2 cellular contexts compared by ENCODE assay signal in genomic region chr16:87708181-87708580, GRCh38.
TF ChIP-seq lines count a peak whose summit lies in the region.

No MANE protein-coding gene starts in this region.

TF ChIP-seq in GM23338, 12 proteins besides CTCF, POLR2A, EP300 and RAD21 (continued from another document):
- TF ChIP-seq, protein P1, sequence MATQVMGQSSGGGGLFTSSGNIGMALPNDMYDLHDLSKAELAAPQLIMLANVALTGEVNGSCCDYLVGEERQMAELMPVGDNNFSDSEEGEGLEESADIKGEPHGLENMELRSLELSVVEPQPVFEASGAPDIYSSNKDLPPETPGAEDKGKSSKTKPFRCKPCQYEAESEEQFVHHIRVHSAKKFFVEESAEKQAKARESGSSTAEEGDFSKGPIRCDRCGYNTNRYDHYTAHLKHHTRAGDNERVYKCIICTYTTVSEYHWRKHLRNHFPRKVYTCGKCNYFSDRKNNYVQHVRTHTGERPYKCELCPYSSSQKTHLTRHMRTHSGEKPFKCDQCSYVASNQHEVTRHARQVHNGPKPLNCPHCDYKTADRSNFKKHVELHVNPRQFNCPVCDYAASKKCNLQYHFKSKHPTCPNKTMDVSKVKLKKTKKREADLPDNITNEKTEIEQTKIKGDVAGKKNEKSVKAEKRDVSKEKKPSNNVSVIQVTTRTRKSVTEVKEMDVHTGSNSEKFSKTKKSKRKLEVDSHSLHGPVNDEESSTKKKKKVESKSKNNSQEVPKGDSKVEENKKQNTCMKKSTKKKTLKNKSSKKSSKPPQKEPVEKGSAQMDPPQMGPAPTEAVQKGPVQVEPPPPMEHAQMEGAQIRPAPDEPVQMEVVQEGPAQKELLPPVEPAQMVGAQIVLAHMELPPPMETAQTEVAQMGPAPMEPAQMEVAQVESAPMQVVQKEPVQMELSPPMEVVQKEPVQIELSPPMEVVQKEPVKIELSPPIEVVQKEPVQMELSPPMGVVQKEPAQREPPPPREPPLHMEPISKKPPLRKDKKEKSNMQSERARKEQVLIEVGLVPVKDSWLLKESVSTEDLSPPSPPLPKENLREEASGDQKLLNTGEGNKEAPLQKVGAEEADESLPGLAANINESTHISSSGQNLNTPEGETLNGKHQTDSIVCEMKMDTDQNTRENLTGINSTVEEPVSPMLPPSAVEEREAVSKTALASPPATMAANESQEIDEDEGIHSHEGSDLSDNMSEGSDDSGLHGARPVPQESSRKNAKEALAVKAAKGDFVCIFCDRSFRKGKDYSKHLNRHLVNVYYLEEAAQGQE (IDR thresholded peaks at IDR 0.05; ENCODE audit: unreplicated experiment), result no peak
- TF ChIP-seq, protein P2, sequence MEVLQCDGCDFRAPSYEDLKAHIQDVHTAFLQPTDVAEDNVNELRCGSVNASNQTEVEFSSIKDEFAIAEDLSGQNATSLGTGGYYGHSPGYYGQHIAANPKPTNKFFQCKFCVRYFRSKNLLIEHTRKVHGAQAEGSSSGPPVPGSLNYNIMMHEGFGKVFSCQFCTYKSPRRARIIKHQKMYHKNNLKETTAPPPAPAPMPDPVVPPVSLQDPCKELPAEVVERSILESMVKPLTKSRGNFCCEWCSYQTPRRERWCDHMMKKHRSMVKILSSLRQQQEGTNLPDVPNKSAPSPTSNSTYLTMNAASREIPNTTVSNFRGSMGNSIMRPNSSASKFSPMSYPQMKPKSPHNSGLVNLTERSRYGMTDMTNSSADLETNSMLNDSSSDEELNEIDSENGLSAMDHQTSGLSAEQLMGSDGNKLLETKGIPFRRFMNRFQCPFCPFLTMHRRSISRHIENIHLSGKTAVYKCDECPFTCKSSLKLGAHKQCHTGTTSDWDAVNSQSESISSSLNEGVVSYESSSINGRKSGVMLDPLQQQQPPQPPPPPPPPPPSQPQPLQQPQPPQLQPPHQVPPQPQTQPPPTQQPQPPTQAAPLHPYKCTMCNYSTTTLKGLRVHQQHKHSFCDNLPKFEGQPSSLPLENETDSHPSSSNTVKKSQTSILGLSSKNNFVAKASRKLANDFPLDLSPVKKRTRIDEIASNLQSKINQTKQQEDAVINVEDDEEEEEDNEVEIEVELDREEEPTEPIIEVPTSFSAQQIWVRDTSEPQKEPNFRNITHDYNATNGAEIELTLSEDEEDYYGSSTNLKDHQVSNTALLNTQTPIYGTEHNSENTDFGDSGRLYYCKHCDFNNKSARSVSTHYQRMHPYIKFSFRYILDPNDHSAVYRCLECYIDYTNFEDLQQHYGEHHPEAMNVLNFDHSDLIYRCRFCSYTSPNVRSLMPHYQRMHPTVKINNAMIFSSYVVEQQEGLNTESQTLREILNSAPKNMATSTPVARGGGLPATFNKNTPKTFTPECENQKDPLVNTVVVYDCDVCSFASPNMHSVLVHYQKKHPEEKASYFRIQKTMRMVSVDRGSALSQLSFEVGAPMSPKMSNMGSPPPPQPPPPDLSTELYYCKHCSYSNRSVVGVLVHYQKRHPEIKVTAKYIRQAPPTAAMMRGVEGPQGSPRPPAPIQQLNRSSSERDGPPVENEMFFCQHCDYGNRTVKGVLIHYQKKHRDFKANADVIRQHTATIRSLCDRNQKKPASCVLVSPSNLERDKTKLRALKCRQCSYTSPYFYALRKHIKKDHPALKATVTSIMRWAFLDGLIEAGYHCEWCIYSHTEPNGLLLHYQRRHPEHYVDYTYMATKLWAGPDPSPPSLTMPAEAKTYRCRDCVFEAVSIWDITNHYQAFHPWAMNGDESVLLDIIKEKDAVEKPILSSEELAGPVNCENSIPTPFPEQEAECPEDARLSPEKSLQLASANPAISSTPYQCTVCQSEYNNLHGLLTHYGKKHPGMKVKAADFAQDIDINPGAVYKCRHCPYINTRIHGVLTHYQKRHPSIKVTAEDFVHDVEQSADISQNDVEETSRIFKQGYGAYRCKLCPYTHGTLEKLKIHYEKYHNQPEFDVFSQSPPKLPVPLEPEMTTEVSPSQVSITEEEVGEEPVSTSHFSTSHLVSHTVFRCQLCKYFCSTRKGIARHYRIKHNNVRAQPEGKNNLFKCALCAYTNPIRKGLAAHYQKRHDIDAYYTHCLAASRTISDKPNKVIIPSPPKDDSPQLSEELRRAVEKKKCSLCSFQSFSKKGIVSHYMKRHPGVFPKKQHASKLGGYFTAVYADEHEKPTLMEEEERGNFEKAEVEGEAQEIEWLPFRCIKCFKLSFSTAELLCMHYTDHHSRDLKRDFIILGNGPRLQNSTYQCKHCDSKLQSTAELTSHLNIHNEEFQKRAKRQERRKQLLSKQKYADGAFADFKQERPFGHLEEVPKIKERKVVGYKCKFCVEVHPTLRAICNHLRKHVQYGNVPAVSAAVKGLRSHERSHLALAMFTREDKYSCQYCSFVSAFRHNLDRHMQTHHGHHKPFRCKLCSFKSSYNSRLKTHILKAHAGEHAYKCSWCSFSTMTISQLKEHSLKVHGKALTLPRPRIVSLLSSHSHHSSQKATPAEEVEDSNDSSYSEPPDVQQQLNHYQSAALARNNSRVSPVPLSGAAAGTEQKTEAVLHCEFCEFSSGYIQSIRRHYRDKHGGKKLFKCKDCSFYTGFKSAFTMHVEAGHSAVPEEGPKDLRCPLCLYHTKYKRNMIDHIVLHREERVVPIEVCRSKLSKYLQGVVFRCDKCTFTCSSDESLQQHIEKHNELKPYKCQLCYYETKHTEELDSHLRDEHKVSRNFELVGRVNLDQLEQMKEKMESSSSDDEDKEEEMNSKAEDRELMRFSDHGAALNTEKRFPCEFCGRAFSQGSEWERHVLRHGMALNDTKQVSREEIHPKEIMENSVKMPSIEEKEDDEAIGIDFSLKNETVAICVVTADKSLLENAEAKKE (CRISPR knock-in tag; IDR thresholded peaks at IDR 0.05), result no peak
- TF ChIP-seq CREB1 (CRISPR knock-in tag; IDR thresholded peaks at IDR 0.05; ENCODE audit: low read depth) (no peak), STAT1 (IDR thresholded peaks at IDR 0.05; ENCODE audit: unreplicated experiment) (no peak), POLR2AphosphoS5 (IDR thresholded peaks at IDR 0.05; ENCODE audit: low read depth) (no peak), JUNB (IDR thresholded peaks at IDR 0.05; ENCODE audit: unreplicated experiment) (no peak), NANOG (IDR thresholded peaks at IDR 0.05; ENCODE audit: borderline replicate concordance) (no peak), EZH2phosphoT487 (IDR thresholded peaks at IDR 0.05; ENCODE audit: unreplicated experiment) (no peak), ETS1 (IDR thresholded peaks at IDR 0.05) (no peak)

TF ChIP-seq in WTC11, 78 proteins besides CTCF, POLR2A, EP300 and RAD21 (continued from another document):
- TF ChIP-seq, protein P3, sequence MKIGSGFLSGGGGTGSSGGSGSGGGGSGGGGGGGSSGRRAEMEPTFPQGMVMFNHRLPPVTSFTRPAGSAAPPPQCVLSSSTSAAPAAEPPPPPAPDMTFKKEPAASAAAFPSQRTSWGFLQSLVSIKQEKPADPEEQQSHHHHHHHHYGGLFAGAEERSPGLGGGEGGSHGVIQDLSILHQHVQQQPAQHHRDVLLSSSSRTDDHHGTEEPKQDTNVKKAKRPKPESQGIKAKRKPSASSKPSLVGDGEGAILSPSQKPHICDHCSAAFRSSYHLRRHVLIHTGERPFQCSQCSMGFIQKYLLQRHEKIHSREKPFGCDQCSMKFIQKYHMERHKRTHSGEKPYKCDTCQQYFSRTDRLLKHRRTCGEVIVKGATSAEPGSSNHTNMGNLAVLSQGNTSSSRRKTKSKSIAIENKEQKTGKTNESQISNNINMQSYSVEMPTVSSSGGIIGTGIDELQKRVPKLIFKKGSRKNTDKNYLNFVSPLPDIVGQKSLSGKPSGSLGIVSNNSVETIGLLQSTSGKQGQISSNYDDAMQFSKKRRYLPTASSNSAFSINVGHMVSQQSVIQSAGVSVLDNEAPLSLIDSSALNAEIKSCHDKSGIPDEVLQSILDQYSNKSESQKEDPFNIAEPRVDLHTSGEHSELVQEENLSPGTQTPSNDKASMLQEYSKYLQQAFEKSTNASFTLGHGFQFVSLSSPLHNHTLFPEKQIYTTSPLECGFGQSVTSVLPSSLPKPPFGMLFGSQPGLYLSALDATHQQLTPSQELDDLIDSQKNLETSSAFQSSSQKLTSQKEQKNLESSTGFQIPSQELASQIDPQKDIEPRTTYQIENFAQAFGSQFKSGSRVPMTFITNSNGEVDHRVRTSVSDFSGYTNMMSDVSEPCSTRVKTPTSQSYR (CRISPR knock-in tag; IDR thresholded peaks at IDR 0.05), result no peak
